Comparison of ENCODE assay signal across 8 cellular contexts in genomic region chr10:38365917-38366316, GRCh38.
DNase-seq lines count a peak whose midpoint lies in the region; ATAC-seq lines count a peak whose summit lies in the region.
"Not testable (repeated sequence)": the region's sequence is repeated elsewhere in the genome, so short reads cannot be mapped to it uniquely, and the experiment has no call there.

No MANE protein-coding gene starts in this region.

- peaks cover 40% of the 10 kb centered on the region for H3K36me3 Mint-ChIP-seq in activated CD4-positive, alpha-beta T cell treated with anti-CD3 and anti-CD28 coated beads for 36 hours (ENCODE audit: low read depth)
- H3K36me3 Mint-ChIP-seq in stimulated activated naive B cell treated with anti-CD40 and anti-IgM and Interleukin-4, amounts not matched to agents 10 μg/mL and 1 μg/mL and 100 μg/mL, for 72 hours, result peaks cover 22 to 24% of the 10 kb centered on the region in 2 donors

- not testable (repeated sequence) for H3K27me3 Mint-ChIP-seq in activated CD4-positive, alpha-beta T cell treated with anti-CD3 and anti-CD28 coated beads for 36 hours; stimulated activated naive B cell treated with anti-CD40 and anti-IgM and Interleukin-4, amounts not matched to agents 10 μg/mL and 1 μg/mL and 100 μg/mL, for 72 hours

- DNase-seq in COR-L47 (lab: John Stamatoyannopoulos, UW) (peak; percentile 1), NCI-H510A treated with DMSO at 0.1 percent for 48 hours (lab: John Stamatoyannopoulos, UW) (peak; percentile 5), epidermal melanocyte (ENCODE audit: insufficient read length, low spot score) (peak; percentile 15), left colon (peak in 1 of 2 donors; percentile 15)
- DNase-seq in activated CD4-positive, alpha-beta T cell treated with anti-CD3 and anti-CD28 coated beads for 36 hours, result peak; percentile 35
- DNase-seq in stimulated activated naive B cell treated with anti-CD40 and anti-IgM and Interleukin-4, amounts not matched to agents 10 μg/mL and 1 μg/mL and 100 μg/mL, for 72 hours, result not testable (repeated sequence)

- H3K4me3 Mint-ChIP-seq in activated CD4-positive, alpha-beta T cell treated with anti-CD3 and anti-CD28 coated beads for 36 hours; stimulated activated naive B cell treated with anti-CD40 and anti-IgM and Interleukin-4, amounts not matched to agents 10 μg/mL and 1 μg/mL and 100 μg/mL, for 72 hours: not testable (repeated sequence)

- H3K4me1 Mint-ChIP-seq in activated CD4-positive, alpha-beta T cell treated with anti-CD3 and anti-CD28 coated beads for 36 hours, result peaks cover 14% of the 10 kb centered on the region
- H3K4me1 Mint-ChIP-seq in stimulated activated naive B cell treated with anti-CD40 and anti-IgM and Interleukin-4, amounts not matched to agents 10 μg/mL and 1 μg/mL and 100 μg/mL, for 72 hours, result not testable (repeated sequence)

- ATAC-seq in GM18868 (IDR thresholded peaks at IDR 0.05; ENCODE audit: unreplicated experiment), result peak; percentile 78
- peak; percentile 72 for ATAC-seq in HG03432 (IDR thresholded peaks at IDR 0.05; ENCODE audit: unreplicated experiment)
- peak; percentile 36 for ATAC-seq in activated CD4-positive, alpha-beta T cell treated with anti-CD3 and anti-CD28 coated beads for 36 hours
- ATAC-seq in left colon, result peak; percentile 91
- ATAC-seq in stimulated activated naive B cell treated with anti-CD40 and anti-IgM and Interleukin-4, amounts not matched to agents 10 μg/mL and 1 μg/mL and 100 μg/mL, for 72 hours (replicated peaks), result peak; percentile 69 to 76

- POLR2A ChIA-PET in activated CD4-positive, alpha-beta T cell treated with anti-CD3 and anti-CD28 coated beads for 36 hours (lab: Charles Lee), result not testable (repeated sequence)

- not testable (repeated sequence) for H3K27ac Mint-ChIP-seq in activated CD4-positive, alpha-beta T cell treated with anti-CD3 and anti-CD28 coated beads for 36 hours; stimulated activated naive B cell treated with anti-CD40 and anti-IgM and Interleukin-4, amounts not matched to agents 10 μg/mL and 1 μg/mL and 100 μg/mL, for 72 hours

- H3K9me3 Mint-ChIP-seq in activated CD4-positive, alpha-beta T cell treated with anti-CD3 and anti-CD28 coated beads for 36 hours (ENCODE audit: low read depth); stimulated activated naive B cell treated with anti-CD40 and anti-IgM and Interleukin-4, amounts not matched to agents 10 μg/mL and 1 μg/mL and 100 μg/mL, for 72 hours: not testable (repeated sequence)

- CTCF ChIA-PET in activated CD4-positive, alpha-beta T cell treated with anti-CD3 and anti-CD28 coated beads for 36 hours (lab: Charles Lee), result not testable (repeated sequence)

- intact Hi-C loops in activated CD4-positive, alpha-beta T cell treated with anti-CD3 and anti-CD28 coated beads for 36 hours (cut with DNase I, micrococcal nuclease), result loop anchor here in 1 of 2 experiments (5.0 kb wide), 2 partner anchors 839 to 1479 kb away; no protein-coding TSS in a partner anchor
- intact Hi-C loops in left colon (cut with DNase I, micrococcal nuclease), result not testable (repeated sequence)

Comparison
In these comparisons a context has a peak if more than half of its experiments do, and no peak if none do; other contexts are left out.
1. ATAC-seq: peak in every context shown above with its lines; median percentile 91 in left colon; 78 in GM18868; 72 in stimulated activated naive B cell treated with anti-CD40 and anti-IgM and Interleukin-4, amounts not matched to agents 10 μg/mL and 1 μg/mL and 100 μg/mL, for 72 hours; 72 in HG03432; 36 in activated CD4-positive, alpha-beta T cell treated with anti-CD3 and anti-CD28 coated beads for 36 hours.